ENCODE assay signal across 12 cellular contexts in genomic region chr19:952680-953500, GRCh38. TPM values are rescaled to one million over a fixed set of nuclear protein-coding genes. Genes with fewer than 3 reads are reported as not detected.
DNase-seq lines count a peak whose midpoint lies in the region; ATAC-seq and TF ChIP-seq lines count a peak whose summit lies in the region.
"Had no signal": no experiment of that assay in that cellular context is flagged by ENCODE, and none has a peak within 500 bp of the region (broad histone marks: within the 10 kb centered on the region; RNA-seq: fewer than 3 reads in every experiment).

No MANE protein-coding gene starts in this region.

- peak in 1 of 3 donors; percentile 49 for TF ChIP-seq POLR2A in body of pancreas (IDR thresholded peaks at IDR 0.05)

- H3K27ac ChIP-seq in CD4-positive, alpha-beta memory T cell (ENCODE audit: low read depth, low read length), result peak overlapping the region; percentile 9
- H3K27ac ChIP-seq in body of pancreas, result peak overlapping the region; percentile 36 to 84 (median 72)
- H3K27ac ChIP-seq: vagina had no signal

- H3K27me3 Mint-ChIP-seq in CD4-positive, alpha-beta memory T cell, result no peaks in the 10 kb centered on the region
- no peaks in the 10 kb centered on the region for H3K27me3 Mint-ChIP-seq in naive B cell

- CTCF ChIA-PET in CD4-positive, alpha-beta memory T cell (lab: Charles Lee; ENCODE audit: partially characterized antibody), result no interaction called here
- CTCF ChIA-PET in GM10248 (lab: Yijun Ruan, JAX), result interaction anchor here (0.9 to 1.7 kb wide), 2 partner anchors 29 to 30 kb away, joined by 3 to 6 read pairs; no protein-coding TSS in a partner anchor

- TF ChIP-seq CTCF in body of pancreas (IDR thresholded peaks at IDR 0.05) (no peak), GM10248 (IDR thresholded peaks at IDR 0.05; ENCODE audit: control extremely low read depth, extremely low read depth, low read depth, missing control alignments) (no peak)

- intact Hi-C loops in CD4-positive, alpha-beta memory T cell (cut with micrococcal nuclease), result no loop called here
- intact Hi-C loops in body of pancreas (cut with DNase I), result no loop called here

- H3K36me3 Mint-ChIP-seq in CD4-positive, alpha-beta memory T cell, result no peaks in the 10 kb centered on the region
- no peaks in the 10 kb centered on the region for H3K36me3 Mint-ChIP-seq in naive B cell

- H3K9me3 Mint-ChIP-seq in CD4-positive, alpha-beta memory T cell, result no peaks in the 10 kb centered on the region
- H3K9me3 Mint-ChIP-seq in naive B cell, result no peaks in the 10 kb centered on the region

- H3K4me3 ChIP-seq in CD4-positive, alpha-beta memory T cell (ENCODE audit: low read length in 2 of 2), result peak overlapping the region in 1 of 2 donors; percentile 43
- no peak overlapping the region for H3K4me3 ChIP-seq in body of pancreas
- H3K4me3 ChIP-seq: vagina had no signal

- no peaks in the 10 kb centered on the region for H3K9me3 ChIP-seq in CD4-positive, alpha-beta memory T cell (ENCODE audit: control insufficient read depth in 1 of 2, low read length in 2 of 2)
- H3K9me3 ChIP-seq in body of pancreas, result no peaks in the 10 kb centered on the region
- H3K9me3 ChIP-seq: vagina had no signal

- peak overlapping the region in 5 of 7 donors; percentile 22 to 64 (median 50) for H3K27ac Mint-ChIP-seq in CD4-positive, alpha-beta memory T cell
- peak overlapping the region in 3 of 6 donors; percentile 39 to 75 (median 47) for H3K27ac Mint-ChIP-seq in naive B cell

- peaks cover 0 to 10% (median 3%) of the 10 kb centered on the region in 4 donors for H3K4me1 Mint-ChIP-seq in CD4-positive, alpha-beta memory T cell
- H3K4me1 Mint-ChIP-seq in naive B cell, result peaks cover 12 to 27% (median 26%) of the 10 kb centered on the region in 3 donors

- POLR2A ChIA-PET in CD4-positive, alpha-beta memory T cell (lab: Charles Lee; ENCODE audit: partially characterized antibody), result interaction anchor here (1.6 kb wide), 1 partner anchor 20 kb away, joined by 3 read pairs; no protein-coding TSS in a partner anchor
- POLR2A ChIA-PET in GM10248 (lab: Yijun Ruan, JAX), result no interaction called here

- H3K36me3 ChIP-seq in CD4-positive, alpha-beta memory T cell (ENCODE audit: insufficient read depth, low read length), result no peaks in the 10 kb centered on the region
- no peaks in the 10 kb centered on the region for H3K36me3 ChIP-seq in body of pancreas (replicated peaks in 1 of 2; ENCODE audit: insufficient read depth in 1 of 2, low read depth in 2 of 2)
- H3K36me3 ChIP-seq: vagina had no signal

- DNase-seq in CD4-positive, alpha-beta memory T cell, result peak in 1 of 5 donors; percentile 34
- DNase-seq in HT-29 (ENCODE audit: low spot score) (peak; percentile 52), body of pancreas (peak; percentile 47 to 64 (median 62)), naive B cell (no peak), GM10248 (ENCODE audit: extremely low spot score) (no peak), NCI-H524 treated with DMSO at 0.1 percent for 48 hours (lab: John Stamatoyannopoulos, UW) (no peak), NCI-H1694 (lab: John Stamatoyannopoulos, UW) (no peak)
- no peak for DNase-seq in stimulated activated CD4-positive, alpha-beta T cell treated with anti-CD3 and anti-CD28 coated beads, Interleukin-4, amount 100 ng/mL, for 1 hour
- DNase-seq: activated CD4-positive, alpha-beta T cell treated with anti-CD3 and anti-CD28 coated beads, Interleukin-2, amount 50 U/mL, for 4 hours; GF-D8; NK-92 treated with Interleukin-12 subunit alpha and Interleukin-12 subunit beta, amount 100 ng/mL, for 24 hours had no signal

- WGBS in body of pancreas, 2 donors, result 2 to 12% methylated on average over 9 to 22 of the region's 24 CpGs

- peaks cover 15% of the 10 kb centered on the region for H3K4me1 ChIP-seq in CD4-positive, alpha-beta memory T cell (ENCODE audit: insufficient read depth, low read length)
- H3K4me1 ChIP-seq in body of pancreas, result peaks cover 53% of the 10 kb centered on the region

- peak overlapping the region in 7 of 8 donors; percentile 20 to 69 (median 65) for H3K4me3 Mint-ChIP-seq in CD4-positive, alpha-beta memory T cell
- H3K4me3 Mint-ChIP-seq in naive B cell, result peak overlapping the region in 6 of 8 donors; percentile 47 to 75 (median 60)

- no peaks in the 10 kb centered on the region for H3K27me3 ChIP-seq in CD4-positive, alpha-beta memory T cell (ENCODE audit: insufficient read depth, low read length)
- H3K27me3 ChIP-seq in body of pancreas, result no peaks in the 10 kb centered on the region
- H3K27me3 ChIP-seq: vagina had no signal

- ATAC-seq in body of pancreas (peak; percentile 60), naive B cell (ENCODE audit: low read depth in 2 of 2) (peak in 1 of 2 donors; percentile 13)

RNA-seq across cellular contexts. Expression of gene ARID3A, which starts 27.1 kb away (rescaled TPM):
- 1 to 10 TPM; 9.2 to 9.6 TPM for total RNA-seq in CD4-positive, alpha-beta memory T cell
- polyA plus RNA-seq in CD4-positive, alpha-beta memory T cell, result 1 to 10 TPM in 1 of 2 donors, under 1 TPM in 1; 0.27 to 1.1 TPM
- total RNA-seq in HT-29 (2014; rRNA removed; shearing (Covaris generic)), result 10.4 and 11.8 TPM in 2 replicates
- 1 to 10 TPM; 3.1 to 5.9 TPM for total RNA-seq in body of pancreas
- polyA plus RNA-seq in naive B cell (ENCODE audit: low read depth in 6 of 6), result 1 to 10 TPM in 1 of 6 donors, under 1 TPM in 5; 0.13 to 1.1 (median 0.59) TPM

RNA-seq across cellular contexts. Expression of gene WDR18, which starts 31.3 kb away (rescaled TPM):
- total RNA-seq in CD4-positive, alpha-beta memory T cell, result 10 to 100 TPM; 53.9 to 60.3 TPM
- 10 to 100 TPM; 44.3 to 79.7 TPM for polyA plus RNA-seq in CD4-positive, alpha-beta memory T cell
- 172 and 186 TPM in 2 replicates for total RNA-seq in HT-29 (2014; rRNA removed; shearing (Covaris generic))
- 10 to 100 TPM; 15.3 to 53.1 TPM for total RNA-seq in body of pancreas
- polyA plus RNA-seq in naive B cell (ENCODE audit: low read depth in 6 of 6), result 10 to 100 TPM; 39.9 to 64.1 (median 52.5) TPM

RNA-seq across cellular contexts. Expression of gene KISS1R, which starts 35.8 kb away (rescaled TPM):
- 1 to 10 TPM in 1 of 2 experiments, under 1 TPM in 1; 0.79 to 1.2 TPM for total RNA-seq in CD4-positive, alpha-beta memory T cell
- under 1 TPM; 0.59 TPM for polyA plus RNA-seq in CD4-positive, alpha-beta memory T cell
- not detected in 2 replicates for total RNA-seq in HT-29 (2014; rRNA removed; shearing (Covaris generic))
- total RNA-seq in body of pancreas, result 1 to 10 TPM in 1 of 2 donors, not detected in 1; 3.3 TPM
- under 1 TPM in 4 of 6 donors, not detected in 2; 0.17 to 0.42 (median 0.33) TPM for polyA plus RNA-seq in naive B cell (ENCODE audit: low read depth in 6 of 6)
- total RNA-seq: vagina had no signal

RNA-seq across cellular contexts. Expression of gene R3HDM4, which starts 39.9 kb away (rescaled TPM):
- 100 to 1,000 TPM; 153 to 160 TPM for total RNA-seq in CD4-positive, alpha-beta memory T cell
- 100 to 1,000 TPM; 203 to 230 TPM for polyA plus RNA-seq in CD4-positive, alpha-beta memory T cell
- total RNA-seq in HT-29 (2014; rRNA removed; shearing (Covaris generic)), result 37.7 and 51.4 TPM in 2 replicates
- 10 to 100 TPM; 11.2 to 34.0 TPM for total RNA-seq in body of pancreas
- polyA plus RNA-seq in naive B cell (ENCODE audit: low read depth in 6 of 6), result 100 to 1,000 TPM; 162 to 209 (median 175) TPM

RNA-seq across cellular contexts. Expression of gene GRIN3B, which starts 47.3 kb away (rescaled TPM):
- not detected for total RNA-seq in CD4-positive, alpha-beta memory T cell
- polyA plus RNA-seq in CD4-positive, alpha-beta memory T cell, result not detected
- total RNA-seq in HT-29 (2014; rRNA removed; shearing (Covaris generic)), result not detected in 2 replicates
- total RNA-seq in body of pancreas, result under 1 TPM in 1 of 2 donors, not detected in 1; 0.26 TPM
- not detected for polyA plus RNA-seq in naive B cell (ENCODE audit: low read depth in 6 of 6)
- total RNA-seq: vagina had no signal

Comparison
In these comparisons a context has a peak if more than half of its experiments do, and no peak if none do; other contexts are left out.
1. DNase-seq: peak in HT-29 (single experiment) and body of pancreas (4 of 4); none in naive B cell (single experiment), stimulated activated CD4-positive, alpha-beta T cell treated with anti-CD3 and anti-CD28 coated beads, Interleukin-4, amount 100 ng/mL, for 1 hour (single experiment), GM10248 (single experiment), NCI-H524 treated with DMSO at 0.1 percent for 48 hours (single experiment) and NCI-H1694 (single experiment).